Comparison of ENCODE assay signal across 8 cellular contexts in genomic region chr19:45781282-45782161, GRCh38. TPM values are rescaled to one million over a fixed set of nuclear protein-coding genes. Genes with fewer than 3 reads are reported as not detected.
DNase-seq lines count a peak whose midpoint lies in the region; ATAC-seq and TF ChIP-seq lines count a peak whose summit lies in the region.

No MANE protein-coding gene starts in this region.

- no peak overlapping the region for H3K27ac Mint-ChIP-seq in activated naive CD4-positive, alpha-beta T cell treated with anti-CD3 and anti-CD28 coated beads, Interleukin-2, amount 10 ng/mL, durations not matched to agents 7 days and 5 days

- no peaks in the 10 kb centered on the region for H3K9me3 Mint-ChIP-seq in activated naive CD4-positive, alpha-beta T cell treated with anti-CD3 and anti-CD28 coated beads, Interleukin-2, amount 10 ng/mL, durations not matched to agents 7 days and 5 days

- no peak for ATAC-seq in lung (ENCODE audit: insufficient read depth, low FRiP score)

- H3K4me1 ChIP-seq in ascending aorta (peaks cover 11 to 45% of the 10 kb centered on the region in 2 donors), lung (ENCODE audit: control insufficient read depth in 2 of 2, insufficient read depth in 2 of 2, low read length in 2 of 2) (peaks cover 6 to 11% of the 10 kb centered on the region in 2 donors)

- H3K4me3 Mint-ChIP-seq in activated naive CD4-positive, alpha-beta T cell treated with anti-CD3 and anti-CD28 coated beads, Interleukin-2, amount 10 ng/mL, durations not matched to agents 7 days and 5 days: no peak overlapping the region

- no peak for TF ChIP-seq CTCF in ascending aorta (IDR thresholded peaks at IDR 0.05)
- no peak for TF ChIP-seq CTCF in lung (IDR thresholded peaks at IDR 0.05; ENCODE audit: control extremely low read depth, extremely low read depth)

- CTCF ChIA-PET in activated naive CD4-positive, alpha-beta T cell treated with anti-CD3 and anti-CD28 coated beads, Interleukin-2, amount 10 ng/mL, durations not matched to agents 7 days and 5 days (lab: Charles Lee): no interaction called here

- peak overlapping the region; percentile 93 to 94 for H3K27ac ChIP-seq in ascending aorta
- H3K27ac ChIP-seq in lung (ENCODE audit: low read depth in 1 of 2, low read length in 1 of 2): peak overlapping the region; percentile 59 to 96

- DNase-seq in 8988T (peak; percentile 36), NCI-H128 (lab: John Stamatoyannopoulos, UW; ENCODE audit: unreplicated experiment) (peak; percentile 39), ascending aorta (ENCODE audit: low spot score in 2 of 2) (no peak), lung (ENCODE audit: low spot score) (no peak), amniotic stem cell (lab: John Stamatoyannopoulos, UW) (no peak), globus pallidus (ENCODE audit: low spot score) (no peak)
- no peak for DNase-seq in activated naive CD4-positive, alpha-beta T cell treated with anti-CD3 and anti-CD28 coated beads, Interleukin-2, amount 10 ng/mL, durations not matched to agents 7 days and 5 days
- no peak for DNase-seq in activated CD4-positive, alpha-beta T cell treated with anti-CD3 and anti-CD28 coated beads, Interleukin-2, amount 50 U/mL, for 1 hour

- WGBS in lung, 2 donors: 51 to 76% methylated on average over 17 of the region's 17 CpGs

- peaks cover 7% of the 10 kb centered on the region for H3K36me3 Mint-ChIP-seq in activated naive CD4-positive, alpha-beta T cell treated with anti-CD3 and anti-CD28 coated beads, Interleukin-2, amount 10 ng/mL, durations not matched to agents 7 days and 5 days

- intact Hi-C loops in ascending aorta (cut with DNase I): loop anchor here (2.0 kb wide), 1 partner anchor 17 kb away; no protein-coding TSS in a partner anchor

- peak overlapping the region; percentile 71 to 94 for H3K4me3 ChIP-seq in ascending aorta
- peak overlapping the region; percentile 36 for H3K4me3 ChIP-seq in lung

- peaks cover 20% of the 10 kb centered on the region for H3K4me1 Mint-ChIP-seq in activated naive CD4-positive, alpha-beta T cell treated with anti-CD3 and anti-CD28 coated beads, Interleukin-2, amount 10 ng/mL, durations not matched to agents 7 days and 5 days

- no peaks in the 10 kb centered on the region for H3K9me3 ChIP-seq in ascending aorta
- H3K9me3 ChIP-seq in lung (ENCODE audit: control insufficient read depth in 2 of 2, insufficient read depth in 1 of 2, low read length in 1 of 2): peaks cover 0 to 2% of the 10 kb centered on the region in 2 donors

- peaks cover 96% of the 10 kb centered on the region for H3K27me3 Mint-ChIP-seq in activated naive CD4-positive, alpha-beta T cell treated with anti-CD3 and anti-CD28 coated beads, Interleukin-2, amount 10 ng/mL, durations not matched to agents 7 days and 5 days

- H3K27me3 ChIP-seq in ascending aorta (no peaks in the 10 kb centered on the region), lung (ENCODE audit: control insufficient read depth, insufficient read depth) (no peaks in the 10 kb centered on the region)

- H3K36me3 ChIP-seq in ascending aorta: peaks cover 38 to 44% of the 10 kb centered on the region in 2 donors
- peaks cover 0 to 24% of the 10 kb centered on the region in 2 donors for H3K36me3 ChIP-seq in lung (ENCODE audit: control insufficient read depth in 2 of 2, insufficient read depth in 2 of 2, low read length in 2 of 2)

RNA-seq across cellular contexts. Expression of gene DMPK, which starts 0.8 kb away (rescaled TPM):
- total RNA-seq in ascending aorta: 76.8 TPM
- total RNA-seq in lung: 10 to 100 TPM; 32.4 to 70.4 TPM
- polyA plus RNA-seq in lung: 10 to 100 TPM; 35.0 to 45.7 TPM

RNA-seq across cellular contexts. Expression of gene DMWD, which starts 11.1 kb away (rescaled TPM):
- total RNA-seq in ascending aorta: 110 TPM
- 10 to 100 TPM; 25.4 to 58.2 TPM for total RNA-seq in lung
- 10 to 100 TPM; 21.2 to 28.3 TPM for polyA plus RNA-seq in lung

RNA-seq across cellular contexts. Expression of gene SIX5, which starts 12.5 kb away (rescaled TPM):
- total RNA-seq in ascending aorta (39.2 TPM), lung (10 to 100 TPM; 13.5 to 17.4 TPM)
- 10 to 100 TPM; 11.7 to 12.7 TPM for polyA plus RNA-seq in lung

RNA-seq across cellular contexts. Expression of gene RSPH6A, which starts 33.6 kb away (rescaled TPM):
- total RNA-seq in ascending aorta (not detected), lung (under 1 TPM in 1 of 2 donors, not detected in 1; 0.34 TPM)
- polyA plus RNA-seq in lung: under 1 TPM in 1 of 2 donors, not detected in 1; 0.06 TPM

RNA-seq across cellular contexts. Expression of gene MEIOSIN, which starts 48.3 kb away (rescaled TPM):
- total RNA-seq in ascending aorta (not detected), lung (not detected)
- not detected for polyA plus RNA-seq in lung

Comparison
In these comparisons a context has a peak if more than half of its experiments do, and no peak if none do; other contexts are left out.
1. DNase-seq: peak in 8988T (single experiment) and NCI-H128 (single experiment); none in ascending aorta (0 of 2), lung (single experiment), activated naive CD4-positive, alpha-beta T cell treated with anti-CD3 and anti-CD28 coated beads, Interleukin-2, amount 10 ng/mL, durations not matched to agents 7 days and 5 days (single experiment), amniotic stem cell (single experiment), activated CD4-positive, alpha-beta T cell treated with anti-CD3 and anti-CD28 coated beads, Interleukin-2, amount 50 U/mL, for 1 hour (single experiment) and globus pallidus (single experiment).